ENCODE assay signal across 1 cellular context in genomic region chr11:61980783-61981541, GRCh38.
TF ChIP-seq lines count a peak whose summit lies in the region.

No MANE protein-coding gene starts in this region.

TF ChIP-seq in HepG2, 621 proteins besides CTCF, POLR2A, EP300 and RAD21 (continued from another document and continues in another):
- no peak for TF ChIP-seq ZBTB10 (CRISPR knock-in tag; IDR thresholded peaks at IDR 0.05; ENCODE audit: borderline replicate concordance)
- TF ChIP-seq GLI4 (CRISPR knock-in tag; IDR thresholded peaks at IDR 0.05; ENCODE audit: borderline replicate concordance) = no peak
- TF ChIP-seq IKZF1 (IDR thresholded peaks at IDR 0.05) = no peak
- TF ChIP-seq ZNF263 (CRISPR knock-in tag; IDR thresholded peaks at IDR 0.05) = peak; percentile 49; the same call in 1 of the 2 replicates
- no peak for TF ChIP-seq NFAT5 (CRISPR knock-in tag; IDR thresholded peaks at IDR 0.05)
- TF ChIP-seq MYC (CRISPR knock-in tag; IDR thresholded peaks at IDR 0.05; ENCODE audit: borderline replicate concordance) = no peak; the same call in 1 of the 2 replicates
- no peak for TF ChIP-seq FOSL1 (CRISPR knock-in tag; IDR thresholded peaks at IDR 0.05; ENCODE audit: borderline replicate concordance)
- TF ChIP-seq ZBTB43 (CRISPR knock-in tag; conservative IDR thresholded peaks at IDR 0.05) = peak; percentile 54; the same call in 1 of the 2 replicates
- TF ChIP-seq THYN1 (CRISPR knock-in tag; IDR thresholded peaks at IDR 0.05; ENCODE audit: borderline replicate concordance, low read depth) = no peak
- TF ChIP-seq ZNF746 (CRISPR knock-in tag; IDR thresholded peaks at IDR 0.05) = 0 out of 2 replicates have a peak, but pooled peaks have one; percentile 33
- TF ChIP-seq SMARCE1 (IDR thresholded peaks at IDR 0.05; ENCODE audit: borderline replicate concordance) = no peak
- no peak for TF ChIP-seq ZNF567 (CRISPR knock-in tag; IDR thresholded peaks at IDR 0.05; ENCODE audit: borderline replicate concordance)
- TF ChIP-seq ETV6 (CRISPR knock-in tag; conservative IDR thresholded peaks at IDR 0.05) = no peak
- no peak for TF ChIP-seq TOE1 (CRISPR knock-in tag; IDR thresholded peaks at IDR 0.05)
- TF ChIP-seq ZNF564 (CRISPR knock-in tag; IDR thresholded peaks at IDR 0.05) = no peak; the same call in 1 of the 2 replicates
- TF ChIP-seq ZNF720 (CRISPR knock-in tag; IDR thresholded peaks at IDR 0.05) = no peak
- TF ChIP-seq JUND (CRISPR knock-in tag; IDR thresholded peaks at IDR 0.05) = no peak
- peak; percentile 82 for TF ChIP-seq MED1 (CRISPR knock-in tag; IDR thresholded peaks at IDR 0.05)
- TF ChIP-seq DNMT3B (CRISPR knock-in tag; conservative IDR thresholded peaks at IDR 0.05) = no peak
- peak; percentile 50 for TF ChIP-seq TBL1XR1 (IDR thresholded peaks at IDR 0.05; ENCODE audit: borderline replicate concordance, low read length, partially characterized antibody)
- TF ChIP-seq DBP (CRISPR knock-in tag; IDR thresholded peaks at IDR 0.05; ENCODE audit: not compliant biosample characterization) = no peak
- TF ChIP-seq MBD4 (IDR thresholded peaks at IDR 0.05; ENCODE audit: borderline replicate concordance, low read length) = no peak
- no peak for TF ChIP-seq ZNF496 (CRISPR knock-in tag; IDR thresholded peaks at IDR 0.05; ENCODE audit: insufficient replicate concordance)
- no peak for TF ChIP-seq PCBP1 (IDR thresholded peaks at IDR 0.05; ENCODE audit: borderline replicate concordance, low read depth, low read length)
- TF ChIP-seq REPIN1 (CRISPR knock-in tag; IDR thresholded peaks at IDR 0.05; ENCODE audit: borderline replicate concordance, low read depth) = no peak; the same call in 1 of the 2 replicates
- 0 out of 2 replicates have a peak, but pooled peaks have one; percentile 58 for TF ChIP-seq ZNF317 (CRISPR knock-in tag; IDR thresholded peaks at IDR 0.05)
- TF ChIP-seq YEATS4 (CRISPR knock-in tag; IDR thresholded peaks at IDR 0.05; ENCODE audit: borderline replicate concordance) = no peak
- TF ChIP-seq NCOR1 (IDR thresholded peaks at IDR 0.05; ENCODE audit: borderline replicate concordance, low read length) = peak; percentile 96
- no peak for TF ChIP-seq SAFB2 (CRISPR knock-in tag; IDR thresholded peaks at IDR 0.05; ENCODE audit: borderline replicate concordance, low read depth)
- TF ChIP-seq GZF1 (CRISPR knock-in tag; IDR thresholded peaks at IDR 0.05) = peak; percentile 56
- no peak for TF ChIP-seq ZNF850 (CRISPR knock-in tag; conservative IDR thresholded peaks at IDR 0.05)
- no peak for TF ChIP-seq HCFC1 (IDR thresholded peaks at IDR 0.05; ENCODE audit: low read depth, low read length)
- TF ChIP-seq NFYB (CRISPR knock-in tag; IDR thresholded peaks at IDR 0.05) = no peak
- TF ChIP-seq ZSCAN22 (CRISPR knock-in tag; IDR thresholded peaks at IDR 0.05) = no peak
- no peak for TF ChIP-seq RARG (CRISPR knock-in tag; IDR thresholded peaks at IDR 0.05; ENCODE audit: low read depth)
- no peak for TF ChIP-seq PAWR (CRISPR knock-in tag; IDR thresholded peaks at IDR 0.05; ENCODE audit: borderline replicate concordance)
- TF ChIP-seq DRAP1 (CRISPR knock-in tag; IDR thresholded peaks at IDR 0.05) = no peak
- TF ChIP-seq ZNF124 (CRISPR knock-in tag; IDR thresholded peaks at IDR 0.05) = no peak
- 0 out of 2 replicates have a peak, but pooled peaks have one; percentile 44 for TF ChIP-seq BORCS8-MEF2B (CRISPR knock-in tag; IDR thresholded peaks at IDR 0.05)
- no peak for TF ChIP-seq NFE2L1 (CRISPR knock-in tag; IDR thresholded peaks at IDR 0.05; ENCODE audit: borderline replicate concordance)
- TF ChIP-seq SCMH1 (CRISPR knock-in tag; IDR thresholded peaks at IDR 0.05; ENCODE audit: borderline replicate concordance) = no peak
- TF ChIP-seq HMGA1 (CRISPR knock-in tag; conservative IDR thresholded peaks at IDR 0.05) = no peak
- TF ChIP-seq ZNF503 (CRISPR knock-in tag; IDR thresholded peaks at IDR 0.05) = no peak
- TF ChIP-seq ZNF639 (CRISPR knock-in tag; conservative IDR thresholded peaks at IDR 0.05) = 0 out of 2 replicates have a peak, but pooled peaks have one; percentile 35
- no peak for TF ChIP-seq ZNF614 (CRISPR knock-in tag; IDR thresholded peaks at IDR 0.05; ENCODE audit: borderline replicate concordance)
- TF ChIP-seq HMGXB4 (CRISPR knock-in tag; IDR thresholded peaks at IDR 0.05; ENCODE audit: borderline replicate concordance in 1 of 2, low read depth in 1 of 2) = no peak
- no peak for TF ChIP-seq ZNF576 (CRISPR knock-in tag; IDR thresholded peaks at IDR 0.05)
- TF ChIP-seq TP53 (CRISPR knock-in tag; conservative IDR thresholded peaks at IDR 0.05) = no peak; the same call in 1 of the 2 replicates
- no peak for TF ChIP-seq CBX1 (IDR thresholded peaks at IDR 0.05; ENCODE audit: low read depth)
- peak; percentile 76 for TF ChIP-seq FOXP4 (CRISPR knock-in tag; IDR thresholded peaks at IDR 0.05)
